In the genomic region with DNA sequence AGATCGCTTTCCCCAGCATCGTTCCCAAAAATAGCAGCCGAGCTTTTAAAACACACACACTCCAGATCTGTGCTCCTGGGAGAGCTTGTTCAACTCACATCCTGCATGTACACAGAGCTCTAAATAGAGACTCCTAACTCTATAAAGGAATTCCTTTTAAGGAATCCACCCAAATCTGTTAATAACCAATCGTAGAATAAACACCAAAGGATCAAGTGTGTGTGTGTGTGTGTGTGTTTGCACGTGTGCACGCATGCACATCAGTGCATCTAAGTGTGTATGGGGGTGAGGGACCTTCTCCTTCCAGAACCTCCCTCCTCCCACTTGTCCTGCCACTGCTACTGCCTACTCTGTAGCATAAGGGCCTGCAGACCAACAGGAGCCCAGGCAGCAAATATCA, we compare ENCODE assay signal across 30 cellular contexts. TPM values are rescaled to one million over a fixed set of nuclear protein-coding genes. Genes with fewer than 3 reads are reported as not detected.
DNase-seq lines count a peak whose midpoint lies in the region; ATAC-seq, FAIRE-seq and TF ChIP-seq lines count a peak whose summit lies in the region.
"Had no signal": no experiment of that assay in that cellular context is flagged by ENCODE, and none has a peak within 500 bp of the region (broad histone marks: within the 10 kb centered on the region; RNA-seq: fewer than 3 reads in every experiment).

No MANE protein-coding gene starts in this region.

- H2AFZ ChIP-seq in HepG2 (ENCODE audit: low read length) (no peak overlapping the region), hepatocyte (no peak overlapping the region), smooth muscle cell (ENCODE audit: low read depth) (no peak overlapping the region)

- CTCF ChIA-PET in HepG2 (lab: Yijun Ruan, JAX; ENCODE audit: low intra/inter-chr PET ratio, low total read pairs) (no interaction called here), A673 (lab: Charles Lee) (no interaction called here)

- no peaks in the 10 kb centered on the region for H4K20me1 ChIP-seq in HepG2 (ENCODE audit: insufficient read depth, low read length)
- no peaks in the 10 kb centered on the region for H4K20me1 ChIP-seq in hepatocyte (ENCODE audit: insufficient read depth, poor library complexity, severe bottlenecking)
- H4K20me1 ChIP-seq in smooth muscle cell (ENCODE audit: low read depth), result no peaks in the 10 kb centered on the region

- H3K4me2 ChIP-seq in HepG2 (ENCODE audit: low read depth, low read length), result no peak overlapping the region
- no peak overlapping the region for H3K4me2 ChIP-seq in hepatocyte
- no peak overlapping the region for H3K4me2 ChIP-seq in smooth muscle cell
- H3K4me2 ChIP-seq: A549 had no signal

- no peaks in the 10 kb centered on the region for H3F3A ChIP-seq in smooth muscle cell (ENCODE audit: low read depth)

- H3K4me3 ChIP-seq in liver (ENCODE audit: low read depth in 1 of 3, low read length in 3 of 3) (no peak overlapping the region), HepG2 (replicated peaks in 1 of 3; ENCODE audit: insufficient read depth in 1 of 3, low read depth in 2 of 3, low read length in 3 of 3) (no peak overlapping the region), hepatocyte (no peak overlapping the region), rectal smooth muscle tissue (ENCODE audit: low read length) (no peak overlapping the region), smooth muscle cell (no peak overlapping the region), A673 (ENCODE audit: low read depth, low read length, poor library complexity, severe bottlenecking) (no peak overlapping the region)
- H3K4me3 ChIP-seq: A549, suprapubic skin had no signal

- TF ChIP-seq POLR2A in HepG2 (IDR thresholded peaks at IDR 0.05; ENCODE audit: insufficient read depth in 1 of 2, low read depth in 2 of 2, low read length in 2 of 2), result no peak

- H3K4me1 ChIP-seq in liver (ENCODE audit: control insufficient read depth in 4 of 4, insufficient read depth in 4 of 4, low read length in 3 of 4) (peaks cover 0 to 5% (median 0%) of the 10 kb centered on the region in 4 donors), HepG2 (ENCODE audit: insufficient read depth, low read length) (peaks cover 33% of the 10 kb centered on the region), hepatocyte (ENCODE audit: insufficient read depth) (peaks cover 7% of the 10 kb centered on the region), rectal smooth muscle tissue (ENCODE audit: control insufficient read depth, insufficient read depth, low read length) (peaks cover 10% of the 10 kb centered on the region), smooth muscle cell (ENCODE audit: low read depth) (no peaks in the 10 kb centered on the region), A673 (ENCODE audit: insufficient read depth, low read length, poor library complexity, severe bottlenecking) (no peaks in the 10 kb centered on the region)
- H3K4me1 ChIP-seq: A549, BE2C had no signal

- H3K4me1 Mint-ChIP-seq in glutamatergic neuron (ENCODE audit: low read depth, unreplicated experiment), result no peaks in the 10 kb centered on the region
- H3K4me1 Mint-ChIP-seq: activated B cell treated with CpG ODN at 0.5 μM for 24 hours had no signal

- no peak overlapping the region for H3K4me3 Mint-ChIP-seq in glutamatergic neuron (ENCODE audit: unreplicated experiment)
- H3K4me3 Mint-ChIP-seq: activated B cell treated with CpG ODN at 0.5 μM for 24 hours; activated naive CD4-positive, alpha-beta T cell treated with anti-CD3 and anti-CD28 coated beads, Interleukin-2, amount 10 ng/mL, durations not matched to agents 7 days and 5 days; activated T-helper 1 cell treated with anti-CD3 and anti-CD28 coated beads, Interleukin-12 subunit alpha, Interleukin-12 subunit beta, Interleukin-2, Interleukin-4 antibody, amounts not matched to agents 30 ng/mL and 10 ng/mL and 1 ng/mL, durations not matched to agents 14 hours and 24 hours and 36 hours; CD8-positive, alpha-beta memory T cell; H9; mesothelial cell of epicardium; natural killer cell had no signal

- no peak overlapping the region for H3K27ac Mint-ChIP-seq in glutamatergic neuron (ENCODE audit: unreplicated experiment)
- H3K27ac Mint-ChIP-seq: activated B cell treated with CpG ODN at 0.5 μM for 24 hours; activated naive CD4-positive, alpha-beta T cell treated with anti-CD3 and anti-CD28 coated beads, Interleukin-2, amount 10 ng/mL, durations not matched to agents 7 days and 5 days; activated T-helper 1 cell treated with anti-CD3 and anti-CD28 coated beads, Interleukin-12 subunit alpha, Interleukin-12 subunit beta, Interleukin-2, Interleukin-4 antibody, amounts not matched to agents 30 ng/mL and 10 ng/mL and 1 ng/mL, durations not matched to agents 14 hours and 24 hours and 36 hours; CD8-positive, alpha-beta memory T cell; H9; mesothelial cell of epicardium; natural killer cell had no signal

- peaks cover 2% of the 10 kb centered on the region for H3K9me3 Mint-ChIP-seq in glutamatergic neuron (ENCODE audit: unreplicated experiment)
- H3K9me3 Mint-ChIP-seq: activated naive CD4-positive, alpha-beta T cell treated with anti-CD3 and anti-CD28 coated beads, Interleukin-2, amount 10 ng/mL, durations not matched to agents 7 days and 5 days; activated T-helper 1 cell treated with anti-CD3 and anti-CD28 coated beads, Interleukin-12 subunit alpha, Interleukin-12 subunit beta, Interleukin-2, Interleukin-4 antibody, amounts not matched to agents 30 ng/mL and 10 ng/mL and 1 ng/mL, durations not matched to agents 14 hours and 24 hours and 36 hours had no signal

- H3K9me3 ChIP-seq in liver (ENCODE audit: control insufficient read depth in 4 of 4, low read length in 3 of 4) (no peaks in the 10 kb centered on the region), HepG2 (ENCODE audit: low read length) (peaks cover 12% of the 10 kb centered on the region), hepatocyte (ENCODE audit: low read depth) (no peaks in the 10 kb centered on the region), smooth muscle cell (replicated peaks; ENCODE audit: low read depth) (no peaks in the 10 kb centered on the region), A673 (ENCODE audit: low read depth, low read length, poor library complexity, severe bottlenecking) (no peaks in the 10 kb centered on the region)
- H3K9me3 ChIP-seq: A549, BE2C, suprapubic skin had no signal

- no peak overlapping the region for H3K27ac ChIP-seq in liver (ENCODE audit: low read depth in 1 of 2, low read length in 2 of 2)
- no peak overlapping the region for H3K27ac ChIP-seq in HepG2 (ENCODE audit: extremely low read length, insufficient read depth, low read length)
- H3K27ac ChIP-seq in hepatocyte, result peak overlapping the region; percentile 31
- peak overlapping the region; percentile 48 for H3K27ac ChIP-seq in rectal smooth muscle tissue (ENCODE audit: low read depth, low read length)
- H3K27ac ChIP-seq in smooth muscle cell (ENCODE audit: low read depth), result no peak overlapping the region
- H3K27ac ChIP-seq in A673 (ENCODE audit: low read depth, low read length, poor library complexity, severe bottlenecking), result no peak overlapping the region
- H3K27ac ChIP-seq: suprapubic skin had no signal

- DNase-seq in HepG2 (ENCODE audit: low spot score) (no peak), hepatocyte (ENCODE audit: low spot score) (no peak), glutamatergic neuron (no peak), smooth muscle cell (lab: John Stamatoyannopoulos, UW; ENCODE audit: unreplicated experiment) (no peak), A673 (ENCODE audit: low spot score) (no peak)
- DNase-seq: activated B cell treated with CpG ODN at 0.5 μM for 24 hours; activated CD4-positive, alpha-beta T cell treated with anti-CD3 and anti-CD28 coated beads, Interleukin-2, amount 50 U/mL, for 1 hour; activated naive CD4-positive, alpha-beta T cell treated with anti-CD3 and anti-CD28 coated beads, Interleukin-2, amount 10 ng/mL, durations not matched to agents 7 days and 5 days; BE2C; CD8-positive, alpha-beta memory T cell; DMS153; effector memory CD4-positive, alpha-beta T cell; erythroblast; H9; KBM-7; MM.1S; natural killer cell; NCI-H2029 treated with DMSO at 0.1 percent for 48 hours; NCI-H526 treated with DMSO at 0.1 percent for 48 hours; SIG-M5 had no signal

- TF ChIP-seq RAD21 in liver (IDR thresholded peaks at IDR 0.05) (peak; percentile 50 to 57), HepG2 (CRISPR knock-in tag; IDR thresholded peaks at IDR 0.05) (no peak)

- ATAC-seq in HepG2, result no peak
- no peak for ATAC-seq in GM21360 (IDR thresholded peaks at IDR 0.05; ENCODE audit: unreplicated experiment)
- ATAC-seq: A549, Panc1 had no signal

- H3K36me3 Mint-ChIP-seq in glutamatergic neuron (ENCODE audit: unreplicated experiment), result peaks cover 5% of the 10 kb centered on the region
- H3K36me3 Mint-ChIP-seq: activated naive CD4-positive, alpha-beta T cell treated with anti-CD3 and anti-CD28 coated beads, Interleukin-2, amount 10 ng/mL, durations not matched to agents 7 days and 5 days; CD8-positive, alpha-beta memory T cell had no signal

- BruUV-seq in HepG2 (replicated peaks; lab: Mats Ljungman, UMichigan), result no TSS peak
- BruUV-seq in A673 (replicated peaks; lab: Mats Ljungman, UMichigan), result no TSS peak

- no peaks in the 10 kb centered on the region for H3K9me2 ChIP-seq in hepatocyte (replicated peaks; ENCODE audit: insufficient read depth)

- H3K79me2 ChIP-seq in HepG2 (ENCODE audit: insufficient read depth, low read length) (no peaks in the 10 kb centered on the region), hepatocyte (no peaks in the 10 kb centered on the region), smooth muscle cell (ENCODE audit: low read depth) (no peaks in the 10 kb centered on the region)

- TF ChIP-seq CTCF in liver (IDR thresholded peaks at IDR 0.05; ENCODE audit: low read depth, low read length, missing input control) (no peak), HepG2 (CRISPR knock-in tag; IDR thresholded peaks at IDR 0.05) (no peak), hepatocyte (IDR thresholded peaks at IDR 0.05; ENCODE audit: poor library complexity) (no peak), glutamatergic neuron (IDR thresholded peaks at IDR 0.05; ENCODE audit: partially characterized antibody, unreplicated experiment) (no peak), smooth muscle cell (IDR thresholded peaks at IDR 0.05; ENCODE audit: borderline replicate concordance, insufficient read depth, poor library complexity, severe bottlenecking) (no peak), A673 (conservative IDR thresholded peaks at IDR 0.05; ENCODE audit: low read depth, low read length) (no peak)

- intact Hi-C loops in HepG2 (cut with micrococcal nuclease; ENCODE audit: unreplicated experiment) (loop anchor here (5.0 kb wide), 1 partner anchor 93 kb away; no protein-coding TSS in a partner anchor), A673 (cut with micrococcal nuclease; ENCODE audit: unreplicated experiment) (no loop called here)

- no peak for FAIRE-seq in HepG2 (lab: Jason Lieb, UNC)
- FAIRE-seq: A549, GM19239, urothelium cell line had no signal

- POLR2A ChIA-PET in HepG2 (lab: Yijun Ruan, JAX) (no interaction called here), A673 (lab: Charles Lee; ENCODE audit: low non-redundant PET) (no interaction called here)

- H3K27me3 ChIP-seq in liver (ENCODE audit: control insufficient read depth in 4 of 4, insufficient read depth in 4 of 4, low read length in 3 of 4), result no peaks in the 10 kb centered on the region
- H3K27me3 ChIP-seq in HepG2 (ENCODE audit: control insufficient read depth in 1 of 2, insufficient read depth in 2 of 2, low read length in 2 of 2), result no peaks in the 10 kb centered on the region
- no peaks in the 10 kb centered on the region for H3K27me3 ChIP-seq in hepatocyte
- H3K27me3 ChIP-seq in rectal smooth muscle tissue (ENCODE audit: control insufficient read depth, insufficient read depth, low read length), result no peaks in the 10 kb centered on the region
- H3K27me3 ChIP-seq in smooth muscle cell (ENCODE audit: low read depth), result no peaks in the 10 kb centered on the region
- H3K27me3 ChIP-seq in A673 (replicated peaks; ENCODE audit: insufficient read depth, low read depth, low read length, poor library complexity), result no peaks in the 10 kb centered on the region
- H3K27me3 ChIP-seq: BE2C, suprapubic skin had no signal

- H3K36me3 ChIP-seq in liver (ENCODE audit: control insufficient read depth in 4 of 4, insufficient read depth in 3 of 4, low read depth in 1 of 4, low read length in 3 of 4), result no peaks in the 10 kb centered on the region
- no peaks in the 10 kb centered on the region for H3K36me3 ChIP-seq in HepG2 (replicated peaks in 1 of 2; ENCODE audit: control insufficient read depth in 1 of 2, insufficient read depth in 2 of 2, low read length in 2 of 2)
- no peaks in the 10 kb centered on the region for H3K36me3 ChIP-seq in hepatocyte (replicated peaks; ENCODE audit: insufficient read depth, low read depth)
- H3K36me3 ChIP-seq in rectal smooth muscle tissue (ENCODE audit: control insufficient read depth, insufficient read depth, low read length), result no peaks in the 10 kb centered on the region
- H3K36me3 ChIP-seq in smooth muscle cell (ENCODE audit: low read depth), result no peaks in the 10 kb centered on the region
- no peaks in the 10 kb centered on the region for H3K36me3 ChIP-seq in A673 (ENCODE audit: insufficient read depth, low read length, poor library complexity, severe bottlenecking)
- H3K36me3 ChIP-seq: BE2C, suprapubic skin had no signal

- in situ Hi-C loops in HepG2 (cut with HindIII; ENCODE audit: extremely low pct_ligation_motif_present, low pct_unique_long_range_greater_than_20kb), result loop anchor here (10.0 kb wide), 1 partner anchor 320 kb away; a partner anchor contains a TSS

- TF ChIP-seq EP300 in HepG2 (IDR thresholded peaks at IDR 0.05; ENCODE audit: low read depth in 2 of 2, low read length in 2 of 2), result no peak
- no peak for TF ChIP-seq EP300 in HepG2 (CRISPR knock-in tag; IDR thresholded peaks at IDR 0.05; ENCODE audit: borderline replicate concordance)

- no peaks in the 10 kb centered on the region for H3K27me3 Mint-ChIP-seq in glutamatergic neuron (ENCODE audit: unreplicated experiment)
- H3K27me3 Mint-ChIP-seq: activated B cell treated with CpG ODN at 0.5 μM for 24 hours had no signal

- H3K9ac ChIP-seq in liver (ENCODE audit: low read depth in 1 of 2, low read length in 2 of 2), result no peak overlapping the region
- H3K9ac ChIP-seq in HepG2 (ENCODE audit: insufficient read depth, low read depth, low read length), result no peak overlapping the region
- no peak overlapping the region for H3K9ac ChIP-seq in rectal smooth muscle tissue (ENCODE audit: low read length)
- no peak overlapping the region for H3K9ac ChIP-seq in smooth muscle cell (ENCODE audit: low read depth)

- 51% methylated on average over 6 of the region's 6 CpGs for WGBS in liver
- 67% methylated on average over 6 of the region's 6 CpGs for WGBS in HepG2 (ENCODE audit: low lambda C conversion rate)
- 60% methylated on average over 6 of the region's 6 CpGs for WGBS in hepatocyte (ENCODE audit: low lambda C conversion rate, missing lambda C conversion rate)
- 50% methylated on average over 6 of the region's 6 CpGs for WGBS in smooth muscle cell (ENCODE audit: low lambda C conversion rate)

RNA-seq across cellular contexts. Expression of a gene that starts 58.4 kb away (rescaled TPM):
- total RNA-seq in liver, result 10 to 100 TPM; 23.9 to 31.5 TPM
- polyA plus RNA-seq in liver, result 10 to 100 TPM; 29.8 to 32.3 TPM
- 173 and 184 TPM in 2 replicates for total RNA-seq in HepG2 (2016; rRNA removed; fragmentation: Illumina TruSeq; extraction: Trizol)
- total RNA-seq in HepG2 (2016; cell fraction: cytosol; rRNA removed; fragmentation: Illumina TruSeq; extraction: Trizol; ENCODE audit: low read depth), result 63.4 and 63.6 TPM in 2 replicates
- total RNA-seq in HepG2 (2016; cell fraction: insoluble cytoplasmic fraction; rRNA removed; fragmentation: Illumina TruSeq; extraction: Trizol), result 173 and 194 TPM in 2 replicates
- total RNA-seq in HepG2 (2016; cell fraction: membrane; rRNA removed; fragmentation: Illumina TruSeq; extraction: Trizol), result 86.8 and 90.7 TPM in 2 replicates
- total RNA-seq in HepG2 (2016; cell fraction: nucleus; rRNA removed; fragmentation: Illumina TruSeq; extraction: Trizol), result 72.7 and 90.4 TPM in 2 replicates
- polyA plus RNA-seq in HepG2 (2011; rRNA removed), result 48.0 and 63.6 TPM in 2 replicates
- 34.3 and 49.4 TPM in 2 replicates for polyA plus RNA-seq in HepG2 (2011; cell fraction: cytosol; rRNA removed)
- polyA plus RNA-seq in HepG2 (2011; cell fraction: nucleus; rRNA removed), result 15.8 and 21.3 TPM in 2 replicates
- 53.0 and 76.8 TPM in 2 replicates for polyA plus RNA-seq in HepG2 (2012)
- 55.8 and 70.6 TPM in 2 replicates for polyA plus RNA-seq in HepG2 (2016; cell fraction: cytosol; fragmentation: Illumina TruSeq; extraction: Trizol; ENCODE audit: low read depth)
- 206 and 228 TPM in 2 replicates for polyA plus RNA-seq in HepG2 (2016; cell fraction: insoluble cytoplasmic fraction; fragmentation: Illumina TruSeq; extraction: Trizol; ENCODE audit: low read depth)
- polyA plus RNA-seq in HepG2 (2016; cell fraction: membrane; fragmentation: Illumina TruSeq; extraction: Trizol; ENCODE audit: low read depth), result 73.9 and 74.0 TPM in 2 replicates
- 139 and 145 TPM in 2 replicates for polyA plus RNA-seq in HepG2 (2016; cell fraction: nucleus; fragmentation: Illumina TruSeq; extraction: Trizol; ENCODE audit: insufficient read depth, low read depth)
- 9.2 and 15.6 TPM in 2 replicates for polyA minus RNA-seq in HepG2 (2011; rRNA and poly(A)+ RNA removed; ENCODE audit: low replicate concordance)
- 19.7 and 23.0 TPM in 2 replicates for polyA minus RNA-seq in HepG2 (2011; cell fraction: cytosol; rRNA and poly(A)+ RNA removed)
- 33.6 and 41.3 TPM in 2 replicates for polyA minus RNA-seq in HepG2 (2011; cell fraction: nucleus; rRNA and poly(A)+ RNA removed)
- 43.3 and 46.2 TPM in 2 replicates for total RNA-seq in hepatocyte
- polyA plus RNA-seq in hepatocyte, result 81.4 and 99.0 TPM in 2 replicates
- total RNA-seq in glutamatergic neuron (ENCODE audit: unreplicated experiment), result 28.7 TPM
- 39.9 and 55.2 TPM in 2 replicates for total RNA-seq in smooth muscle cell
- 60.7 and 62.8 TPM in 2 replicates for polyA plus RNA-seq in smooth muscle cell
- 96.5 and 101 TPM in 2 replicates for total RNA-seq in A673 (2021)

Comparison
In these comparisons a context has a peak if more than half of its experiments do, and no peak if none do; other contexts are left out.
1. H3K27ac ChIP-seq: peak in hepatocyte (single experiment) and rectal smooth muscle tissue (single experiment); none in liver (0 of 2), HepG2 (single experiment), smooth muscle cell (single experiment) and A673 (single experiment).